ENCODE assay signal across 12 cellular contexts in the genomic region with DNA sequence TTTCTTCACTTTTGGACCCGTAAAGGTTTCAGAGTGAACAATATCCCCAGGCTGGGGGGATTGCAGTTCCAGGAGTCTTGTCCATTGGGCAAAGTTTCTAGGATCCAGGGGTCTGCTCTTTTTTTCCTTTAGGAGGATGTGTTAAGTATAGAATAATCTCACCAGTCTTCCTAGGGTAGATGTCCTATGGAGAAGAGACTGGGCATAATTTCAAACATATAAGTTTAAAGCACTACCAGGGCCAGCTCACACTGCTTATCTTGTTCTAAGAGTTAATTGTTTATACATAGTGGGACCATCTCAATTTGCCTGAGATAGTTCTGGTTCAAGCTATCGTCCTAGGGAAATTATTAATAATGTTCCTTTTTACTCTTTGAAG. TPM values are rescaled to one million over a fixed set of nuclear protein-coding genes. Genes with fewer than 3 reads are reported as not detected.
DNase-seq lines count a peak whose midpoint lies in the region; ATAC-seq and TF ChIP-seq lines count a peak whose summit lies in the region.
"Had no signal": no experiment of that assay in that cellular context is flagged by ENCODE, and none has a peak within 500 bp of the region (broad histone marks: within the 10 kb centered on the region; RNA-seq: fewer than 3 reads in every experiment).

No MANE protein-coding gene starts in this region.

- peaks cover 30 to 38% of the 10 kb centered on the region in 2 donors for H3K4me1 ChIP-seq in thyroid gland

- H3K4me3 ChIP-seq in thyroid gland (replicated peaks in 1 of 3), result no peak overlapping the region

- H3K4me1 Mint-ChIP-seq in activated naive CD4-positive, alpha-beta T cell treated with anti-CD3 and anti-CD28 coated beads, Interleukin-2, amount 50 U/mL, for 24 hours, result peaks cover 85% of the 10 kb centered on the region
- H3K4me1 Mint-ChIP-seq in T-cell (peaks cover 75 to 86% (median 78%) of the 10 kb centered on the region in 3 donors), immature natural killer cell (peaks cover 86 to 88% of the 10 kb centered on the region in 2 donors)

- peak overlapping the region; percentile 77 to 94 (median 87) for H3K27ac ChIP-seq in thyroid gland

- no peak for DNase-seq in activated naive CD4-positive, alpha-beta T cell (lab: John Stamatoyannopoulos, UW)
- no peak for DNase-seq in T-cell
- no peak for DNase-seq in immature natural killer cell
- no peak for DNase-seq in thyroid gland
- no peak for DNase-seq in NCI-H524 treated with DMSO at 0.1 percent for 48 hours (lab: John Stamatoyannopoulos, UW)
- no peak for DNase-seq in NCI-H510A treated with DMSO at 0.1 percent for 48 hours (lab: John Stamatoyannopoulos, UW)
- DNase-seq: activated gamma-delta T cell, DMS79 treated with DMSO at 0.1 percent for 48 hours, KBM-7, NCI-H187 treated with DMSO at 0.1 percent for 48 hours had no signal

- H3K36me3 Mint-ChIP-seq in activated naive CD4-positive, alpha-beta T cell treated with anti-CD3 and anti-CD28 coated beads, Interleukin-2, amount 50 U/mL, for 24 hours, result peaks cover 2% of the 10 kb centered on the region
- peaks cover 2% of the 10 kb centered on the region for H3K36me3 Mint-ChIP-seq in T-cell
- peaks cover 3 to 16% (median 6%) of the 10 kb centered on the region in 3 donors for H3K36me3 Mint-ChIP-seq in immature natural killer cell

- CTCF ChIA-PET in T-cell (lab: Charles Lee), result interaction anchor here in 1 of 2 donors (1.1 kb wide), 1 partner anchor 30 kb away, joined by 5 read pairs; no protein-coding TSS in a partner anchor

- no peak for TF ChIP-seq CTCF in thyroid gland (IDR thresholded peaks at IDR 0.05)

- no peaks in the 10 kb centered on the region for H3K9me3 ChIP-seq in thyroid gland

- POLR2A ChIA-PET in T-cell (lab: Charles Lee), result interaction anchor here in 1 of 2 donors (1.0 kb wide), 1 partner anchor 13 kb away, joined by 4 read pairs; no protein-coding TSS in a partner anchor

- ATAC-seq in T-cell (replicated peaks in 1 of 4), result no peak
- ATAC-seq in HG03565 (IDR thresholded peaks at IDR 0.05; ENCODE audit: unreplicated experiment), result no peak

- no peaks in the 10 kb centered on the region for H3K9me3 Mint-ChIP-seq in activated naive CD4-positive, alpha-beta T cell treated with anti-CD3 and anti-CD28 coated beads, Interleukin-2, amount 50 U/mL, for 24 hours
- H3K9me3 Mint-ChIP-seq in T-cell (no peaks in the 10 kb centered on the region), immature natural killer cell (peaks cover 0 to 5% (median 0%) of the 10 kb centered on the region in 6 donors)

- peak overlapping the region; percentile 63 for H3K4me3 Mint-ChIP-seq in activated naive CD4-positive, alpha-beta T cell treated with anti-CD3 and anti-CD28 coated beads, Interleukin-2, amount 50 U/mL, for 24 hours
- H3K4me3 Mint-ChIP-seq in T-cell, result peak overlapping the region in 2 of 3 donors; percentile 54 to 75
- peak overlapping the region in 4 of 5 donors; percentile 21 to 57 (median 42) for H3K4me3 Mint-ChIP-seq in immature natural killer cell

- no peak for TF ChIP-seq POLR2A in thyroid gland (IDR thresholded peaks at IDR 0.05)

- no peaks in the 10 kb centered on the region for H3K27me3 Mint-ChIP-seq in activated naive CD4-positive, alpha-beta T cell treated with anti-CD3 and anti-CD28 coated beads, Interleukin-2, amount 50 U/mL, for 24 hours
- H3K27me3 Mint-ChIP-seq in T-cell (no peaks in the 10 kb centered on the region), immature natural killer cell (ENCODE audit: low read depth in 3 of 3) (peaks cover 0 to 9% (median 0%) of the 10 kb centered on the region in 3 donors)

- WGBS in thyroid gland, 2 donors, result 50 to 53% methylated on average over 2 of the region's 2 CpGs

- H3K27me3 ChIP-seq in thyroid gland, result no peaks in the 10 kb centered on the region

- no peaks in the 10 kb centered on the region for H3K36me3 ChIP-seq in thyroid gland

- intact Hi-C loops in thyroid gland (cut with DNase I), result no loop called here

- H3K27ac Mint-ChIP-seq in activated naive CD4-positive, alpha-beta T cell treated with anti-CD3 and anti-CD28 coated beads, Interleukin-2, amount 50 U/mL, for 24 hours, result no peak overlapping the region
- H3K27ac Mint-ChIP-seq in T-cell, result peak overlapping the region; percentile 95 to 96
- H3K27ac Mint-ChIP-seq in immature natural killer cell, result peak overlapping the region in 3 of 6 donors; percentile 49 to 82 (median 62)

RNA-seq across cellular contexts. Expression of a gene that starts 1.2 kb away (rescaled TPM):
- 10 to 100 TPM in 4 of 5 donors, 1 to 10 TPM in 1; 3.6 to 28.1 (median 10.9) TPM for total RNA-seq in T-cell
- 10 to 100 TPM; 36.2 to 57.1 (median 42.8) TPM for polyA plus RNA-seq in immature natural killer cell
- total RNA-seq in thyroid gland, result 10 to 100 TPM in 2 of 4 donors, 1 to 10 TPM in 2; 4.2 to 25.7 (median 11.8) TPM

RNA-seq across cellular contexts. Expression of a gene that starts 28.3 kb away (rescaled TPM):
- total RNA-seq in T-cell, result 100 to 1,000 TPM; 128 to 234 (median 222) TPM
- polyA plus RNA-seq in immature natural killer cell, result 100 to 1,000 TPM; 145 to 474 (median 264) TPM
- 10 to 100 TPM; 45.1 to 53.3 (median 49.4) TPM for total RNA-seq in thyroid gland
